8 cellular contexts compared by ENCODE assay signal in the genomic region with DNA sequence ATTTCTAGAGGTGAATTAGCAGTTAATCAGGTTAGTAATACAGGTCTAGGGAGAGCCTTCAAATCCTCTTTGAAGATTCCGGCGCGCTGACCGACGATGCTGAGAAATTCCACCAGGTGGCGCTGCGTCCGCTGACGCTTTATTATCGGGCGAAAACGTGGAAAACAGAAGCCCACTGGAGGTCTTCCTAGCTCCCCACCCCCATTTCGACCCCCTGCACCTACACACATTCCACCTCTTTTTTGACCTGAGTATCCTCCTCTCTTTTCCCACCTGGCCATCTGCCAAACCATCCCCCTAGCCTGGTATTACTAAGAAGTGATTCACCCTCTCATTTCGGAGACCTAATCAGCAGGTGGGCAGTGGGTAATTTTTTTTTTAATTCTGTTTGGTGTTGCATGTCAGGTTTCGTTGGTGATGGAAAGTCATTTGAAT.
DNase-seq lines count a peak whose midpoint lies in the region; ATAC-seq and TF ChIP-seq lines count a peak whose summit lies in the region.

No MANE protein-coding gene starts in this region.

- intact Hi-C loops in CD4-positive, alpha-beta memory T cell (cut with micrococcal nuclease), result loop anchor here (5.0 kb wide), 1 partner anchor 1815 kb away; no protein-coding TSS in a partner anchor
- intact Hi-C loops in sigmoid colon (cut with DNase I), result loop anchor here (2.0 to 5.0 kb wide), 3 partner anchors 66 to 302 kb away; a partner anchor contains a TSS

- peak in 4 of 5 donors; percentile 10 to 15 (median 12) for DNase-seq in CD4-positive, alpha-beta memory T cell
- DNase-seq in HT-29 (ENCODE audit: low spot score), result peak; percentile 71
- peak; percentile 58 for DNase-seq in SK-N-SH
- peak in 39 of 58 donors; percentile 2 to 69 (median 13) for DNase-seq in anterior cingulate cortex (lab: John Stamatoyannopoulos, UW)
- DNase-seq in hepatocyte (ENCODE audit: low spot score), result peak; percentile 66
- DNase-seq in sigmoid colon, result peak; percentile 70
- no peak for DNase-seq in NCI-H187 treated with DMSO at 0.1 percent for 48 hours (lab: John Stamatoyannopoulos, UW)

- H3K4me2 ChIP-seq in SK-N-SH (0 out of 2 replicates have a peak overlapping the region, but pooled peaks have one; percentile 37), hepatocyte (peak overlapping the region; percentile 53)

- no peak overlapping the region for H2AFZ ChIP-seq in SK-N-SH (ENCODE audit: low read depth)
- H2AFZ ChIP-seq in hepatocyte, result no peak overlapping the region

- H3K27me3 ChIP-seq in CD4-positive, alpha-beta memory T cell (ENCODE audit: insufficient read depth, low read length), result no peaks in the 10 kb centered on the region
- no peaks in the 10 kb centered on the region for H3K27me3 ChIP-seq in SK-N-SH (ENCODE audit: insufficient read depth)
- H3K27me3 ChIP-seq in hepatocyte, result no peaks in the 10 kb centered on the region
- H3K27me3 ChIP-seq in sigmoid colon, result no peaks in the 10 kb centered on the region

- no peaks in the 10 kb centered on the region for H3F3A ChIP-seq in SK-N-SH (replicated peaks; ENCODE audit: insufficient read depth)

- H3K9ac ChIP-seq in SK-N-SH, result no peak overlapping the region

- no peaks in the 10 kb centered on the region for H3K36me3 Mint-ChIP-seq in CD4-positive, alpha-beta memory T cell

- POLR2A ChIA-PET in CD4-positive, alpha-beta memory T cell (lab: Charles Lee; ENCODE audit: partially characterized antibody), result no interaction called here
- POLR2A ChIA-PET in SK-N-SH (lab: Yijun Ruan, JAX), result no interaction called here

- no peak overlapping the region for H3K27ac Mint-ChIP-seq in CD4-positive, alpha-beta memory T cell

- WGBS in SK-N-SH (ENCODE audit: low lambda C conversion rate), result 3% methylated on average over 15 of the region's 15 CpGs
- 10% methylated on average over 15 of the region's 15 CpGs for WGBS in hepatocyte (ENCODE audit: low lambda C conversion rate, missing lambda C conversion rate)
- 4 to 10% methylated on average over 15 of the region's 15 CpGs for WGBS in sigmoid colon, 2 donors

- TF ChIP-seq EP300 in SK-N-SH (IDR thresholded peaks at IDR 0.05; ENCODE audit: borderline replicate concordance in 1 of 2, low read depth in 1 of 2, low read length in 1 of 2) (no peak), sigmoid colon (IDR thresholded peaks at IDR 0.05) (no peak)

- no peaks in the 10 kb centered on the region for H3K36me3 ChIP-seq in CD4-positive, alpha-beta memory T cell (ENCODE audit: insufficient read depth, low read length)
- H3K36me3 ChIP-seq in SK-N-SH (replicated peaks in 1 of 2; ENCODE audit: control insufficient read depth in 1 of 2, insufficient read depth in 2 of 2, low read length in 1 of 2) (no peaks in the 10 kb centered on the region), hepatocyte (replicated peaks; ENCODE audit: insufficient read depth, low read depth) (no peaks in the 10 kb centered on the region), sigmoid colon (peaks cover 0 to 8% (median under 1%) of the 10 kb centered on the region in 4 donors)

- H4K20me1 ChIP-seq in SK-N-SH (ENCODE audit: insufficient read depth), result no peaks in the 10 kb centered on the region
- no peaks in the 10 kb centered on the region for H4K20me1 ChIP-seq in hepatocyte (ENCODE audit: insufficient read depth, poor library complexity, severe bottlenecking)

- peaks cover 0 to 2% (median 0%) of the 10 kb centered on the region in 8 donors for H3K9me3 Mint-ChIP-seq in CD4-positive, alpha-beta memory T cell

- no peaks in the 10 kb centered on the region for H3K79me2 ChIP-seq in SK-N-SH (ENCODE audit: insufficient read depth)
- H3K79me2 ChIP-seq in hepatocyte, result no peaks in the 10 kb centered on the region

- H3K27me3 Mint-ChIP-seq in CD4-positive, alpha-beta memory T cell, result peaks cover 6 to 18% of the 10 kb centered on the region in 2 donors

- peak; percentile 70 for TF ChIP-seq RAD21 in SK-N-SH (IDR thresholded peaks at IDR 0.05; ENCODE audit: low read length)

- no peaks in the 10 kb centered on the region for H3K9me3 ChIP-seq in CD4-positive, alpha-beta memory T cell (ENCODE audit: control insufficient read depth in 1 of 2, low read length in 2 of 2)
- H3K9me3 ChIP-seq in SK-N-SH (no peaks in the 10 kb centered on the region), hepatocyte (ENCODE audit: low read depth) (no peaks in the 10 kb centered on the region), sigmoid colon (no peaks in the 10 kb centered on the region)

- CTCF ChIA-PET in CD4-positive, alpha-beta memory T cell (lab: Charles Lee; ENCODE audit: partially characterized antibody), result interaction anchor here (0.7 to 5.8 kb wide), 8 partner anchors 9 to 1279 kb away, joined by 3 to 40 read pairs (median 5); no protein-coding TSS in a partner anchor
- CTCF ChIA-PET in SK-N-SH (lab: Yijun Ruan, JAX), result interaction anchor here (0.7 to 2.4 kb wide), 23 partner anchors 8 to 301 kb away, joined by 3 to 21 read pairs (median 5); no protein-coding TSS in a partner anchor

- TF ChIP-seq POLR2A in sigmoid colon (IDR thresholded peaks at IDR 0.05), result no peak

- no peaks in the 10 kb centered on the region for H3K9me2 ChIP-seq in SK-N-SH
- H3K9me2 ChIP-seq in hepatocyte (replicated peaks; ENCODE audit: insufficient read depth), result no peaks in the 10 kb centered on the region

- H3K4me1 ChIP-seq in CD4-positive, alpha-beta memory T cell (ENCODE audit: insufficient read depth, low read length), result no peaks in the 10 kb centered on the region
- H3K4me1 ChIP-seq in SK-N-SH (ENCODE audit: control insufficient read depth in 1 of 2, insufficient read depth in 2 of 2, low read depth in 1 of 2, low read length in 1 of 2) (peaks cover 0 to 13% of the 10 kb centered on the region in 2 experiments; a peak in 1 of 4 replicates), hepatocyte (ENCODE audit: insufficient read depth) (no peaks in the 10 kb centered on the region), sigmoid colon (peaks cover 0 to 6% (median 0%) of the 10 kb centered on the region in 4 donors)

- ATAC-seq in HG03342 (IDR thresholded peaks at IDR 0.05; ENCODE audit: unreplicated experiment), result no peak

- H3K4me1 Mint-ChIP-seq in CD4-positive, alpha-beta memory T cell, result peaks cover 0 to 5% (median 2%) of the 10 kb centered on the region in 4 donors

- TF ChIP-seq CTCF in SK-N-SH (IDR thresholded peaks at IDR 0.05) (peak; percentile 95), hepatocyte (IDR thresholded peaks at IDR 0.05; ENCODE audit: poor library complexity) (peak; percentile 89), sigmoid colon (IDR thresholded peaks at IDR 0.05) (peak; percentile 77 to 91 (median 89))

- H3K27ac ChIP-seq in CD4-positive, alpha-beta memory T cell (ENCODE audit: low read depth, low read length), result no peak overlapping the region
- H3K27ac ChIP-seq in SK-N-SH (ENCODE audit: low read depth in 2 of 2, low read length in 1 of 2) (no peak overlapping the region; a peak in 1 of 4 replicates), hepatocyte (no peak overlapping the region), sigmoid colon (no peak overlapping the region)

- H3K4me3 ChIP-seq in CD4-positive, alpha-beta memory T cell (ENCODE audit: low read length in 2 of 2), result no peak overlapping the region
- H3K4me3 ChIP-seq in SK-N-SH (ENCODE audit: low read depth in 2 of 2, low read length in 1 of 2) (peak overlapping the region; percentile 18 to 48; a peak in 2 of 4 replicates), hepatocyte (no peak overlapping the region), sigmoid colon (no peak overlapping the region)

- H3K4me3 Mint-ChIP-seq in CD4-positive, alpha-beta memory T cell, result peak overlapping the region in 1 of 8 donors; percentile 15

TF ChIP-seq in SK-N-SH, 30 proteins besides CTCF, POLR2A, EP300 and RAD21:
- TF ChIP-seq, protein P1, sequence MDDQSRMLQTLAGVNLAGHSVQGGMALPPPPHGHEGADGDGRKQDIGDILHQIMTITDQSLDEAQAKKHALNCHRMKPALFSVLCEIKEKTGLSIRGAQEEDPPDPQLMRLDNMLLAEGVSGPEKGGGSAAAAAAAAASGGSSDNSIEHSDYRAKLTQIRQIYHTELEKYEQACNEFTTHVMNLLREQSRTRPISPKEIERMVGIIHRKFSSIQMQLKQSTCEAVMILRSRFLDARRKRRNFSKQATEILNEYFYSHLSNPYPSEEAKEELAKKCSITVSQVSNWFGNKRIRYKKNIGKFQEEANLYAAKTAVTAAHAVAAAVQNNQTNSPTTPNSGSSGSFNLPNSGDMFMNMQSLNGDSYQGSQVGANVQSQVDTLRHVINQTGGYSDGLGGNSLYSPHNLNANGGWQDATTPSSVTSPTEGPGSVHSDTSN (IDR thresholded peaks at IDR 0.05), result no peak
- TF ChIP-seq JUND (IDR thresholded peaks at IDR 0.05) (peak; percentile 31; the same call in 1 of the 2 replicates), SMC3 (IDR thresholded peaks at IDR 0.05; ENCODE audit: low read depth, low read length) (peak; percentile 76), NFIC (IDR thresholded peaks at IDR 0.05; ENCODE audit: borderline replicate concordance) (peak; percentile 82), FOSL2 (IDR thresholded peaks at IDR 0.05; ENCODE audit: borderline replicate concordance, low read depth) (peak; percentile 40; the same call in 1 of the 2 replicates), TCF12 (IDR thresholded peaks at IDR 0.05) (peak; percentile 40; the same call in 1 of the 2 replicates), POLR2AphosphoS5 (IDR thresholded peaks at IDR 0.05; ENCODE audit: low read depth, low read length) (no peak)

Comparison
In these comparisons a context has a peak if more than half of its experiments do, and no peak if none do; other contexts are left out.
1. H3K4me3 ChIP-seq: peak in SK-N-SH (2 of 2); none in CD4-positive, alpha-beta memory T cell (0 of 2), hepatocyte (single experiment) and sigmoid colon (0 of 4).
2. Peak in every context shown above with its lines, with median percentiles within 50 percentile points of each other: CTCF ChIP-seq.